Comparison of ENCODE assay signal across 8 cellular contexts in genomic region chr5:57176350-57176857, GRCh38. TPM values are rescaled to one million over a fixed set of nuclear protein-coding genes. Genes with fewer than 3 reads are reported as not detected.
DNase-seq lines count a peak whose midpoint lies in the region; ATAC-seq, FAIRE-seq and TF ChIP-seq lines count a peak whose summit lies in the region.

No MANE protein-coding gene starts in this region.

- peak overlapping the region; percentile 99 for H3K27ac ChIP-seq in cardiac muscle cell
- peak overlapping the region; percentile 3 for H3K27ac ChIP-seq in WERI-Rb-1
- peak overlapping the region; percentile 100 for H3K27ac ChIP-seq in foreskin keratinocyte

- DNase-seq in cardiac muscle cell (ENCODE audit: low read depth in 1 of 2, low spot score in 1 of 2) (peak in 1 of 2 donors; percentile 70), Right ventricle myocardium inferior (ENCODE audit: missing footprints) (no peak), WERI-Rb-1 (no peak), foreskin keratinocyte (peak in 1 of 2 donors; percentile 38), retinal pigment epithelial cell (ENCODE audit: low read depth) (peak; percentile 61), HTR-8/SVneo (ENCODE audit: insufficient read length, low spot score) (no peak), D341Med (ENCODE audit: low spot score) (no peak)

- TF ChIP-seq CTCF in cardiac muscle cell (IDR thresholded peaks at IDR 0.05; ENCODE audit: low read depth, low read length) (no peak), WERI-Rb-1 (IDR thresholded peaks at IDR 0.05; ENCODE audit: low read depth, low read length) (no peak), foreskin keratinocyte (conservative IDR thresholded peaks at IDR 0.05) (no peak), retinal pigment epithelial cell (conservative IDR thresholded peaks at IDR 0.05; ENCODE audit: low read depth, low read length) (no peak)

- H3K4me3 ChIP-seq in cardiac muscle cell (peak overlapping the region; percentile 58), WERI-Rb-1 (ENCODE audit: low read depth, low read length) (peak overlapping the region; percentile 100), retinal pigment epithelial cell (ENCODE audit: low read length) (peak overlapping the region; percentile 95)

- intact Hi-C loops in Right ventricle myocardium inferior (cut with DNase I) = no loop called here

- no peak for FAIRE-seq in HTR-8/SVneo (lab: Jason Lieb, UNC)

- ATAC-seq in Right ventricle myocardium inferior (no peak), foreskin keratinocyte (no peak), GM18867 (IDR thresholded peaks at IDR 0.05; ENCODE audit: unreplicated experiment) (no peak)

- H3K36me3 ChIP-seq in cardiac muscle cell (no peaks in the 10 kb centered on the region), WERI-Rb-1 (peaks cover 52% of the 10 kb centered on the region)

- no peaks in the 10 kb centered on the region for H3K27me3 ChIP-seq in cardiac muscle cell
- no peaks in the 10 kb centered on the region for H3K27me3 ChIP-seq in WERI-Rb-1 (ENCODE audit: insufficient read depth, low read depth, severe bottlenecking)
- H3K27me3 ChIP-seq in foreskin keratinocyte = no peaks in the 10 kb centered on the region

- H3K9me3 ChIP-seq in cardiac muscle cell (ENCODE audit: low read depth) = no peaks in the 10 kb centered on the region
- no peaks in the 10 kb centered on the region for H3K9me3 ChIP-seq in WERI-Rb-1 (ENCODE audit: severe bottlenecking)

- H3K4me1 ChIP-seq in cardiac muscle cell (ENCODE audit: low read depth) (peaks cover 22% of the 10 kb centered on the region), foreskin keratinocyte (peaks cover 18% of the 10 kb centered on the region)

RNA-seq across cellular contexts. Expression of gene GPBP1, which starts 2.5 kb away (rescaled TPM):
- total RNA-seq in cardiac muscle cell = 42.9 and 85.9 TPM in 2 replicates
- 65.3 and 79.4 TPM in 2 replicates for polyA plus RNA-seq in cardiac muscle cell
- total RNA-seq in Right ventricle myocardium inferior = 58.9 TPM
- total RNA-seq in foreskin keratinocyte = 49.5 and 53.5 TPM in 2 replicates
- 24.7 and 30.2 TPM in 2 replicates for polyA plus RNA-seq in foreskin keratinocyte

Comparison
In these comparisons a context has a peak if more than half of its experiments do, and no peak if none do; other contexts are left out.
1. H3K27ac ChIP-seq: peak in every context shown above with its lines; median percentile 100 in foreskin keratinocyte; 99 in cardiac muscle cell; 3 in WERI-Rb-1.